Comparison of ENCODE assay signal across 14 cellular contexts in the genomic region with DNA sequence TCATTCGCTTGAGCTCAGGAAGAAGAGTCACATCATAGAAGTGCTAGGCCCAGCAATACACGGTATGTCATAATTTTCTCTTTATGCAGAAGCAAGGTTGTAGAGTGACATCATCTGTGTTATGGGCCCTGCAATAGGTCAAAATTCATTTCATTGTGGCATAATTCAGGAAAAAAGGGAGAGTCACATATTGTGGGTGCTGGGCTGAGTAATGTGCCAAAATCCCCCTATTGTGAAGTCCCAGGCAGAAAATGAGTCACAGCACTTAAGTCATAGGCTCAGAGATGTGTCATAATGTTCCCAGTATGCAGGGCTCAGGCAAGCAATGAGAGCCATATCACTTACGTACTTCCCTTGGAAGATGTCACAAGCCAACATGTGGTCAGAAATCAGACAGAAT.
DNase-seq lines count a peak whose midpoint lies in the region; ATAC-seq lines count a peak whose summit lies in the region.
"Had no signal": no experiment of that assay in that cellular context is flagged by ENCODE, and none has a peak within 500 bp of the region (broad histone marks: within the 10 kb centered on the region; RNA-seq: fewer than 3 reads in every experiment).

No MANE protein-coding gene starts in this region.

- peak; percentile 9 to 14 for DNase-seq in activated CD4-positive, alpha-beta T cell treated with anti-CD3 and anti-CD28 coated beads, Interleukin-2, amount 50 U/mL, for 48 hours
- no peak for DNase-seq in activated CD4-positive, alpha-beta T cell treated with anti-CD3 and anti-CD28 coated beads for 1 hour
- DNase-seq in activated T-helper 1 cell treated with anti-CD3 and anti-CD28 coated beads, Interleukin-12 subunit alpha, Interleukin-12 subunit beta, Interleukin-2, Interleukin-4 antibody, amounts not matched to agents 30 ng/mL and 10 ng/mL and 1 ng/mL, durations not matched to agents 14 hours and 24 hours and 36 hours (ENCODE audit: low spot score) = peak; percentile 0
- peak; percentile 42 for DNase-seq in stimulated activated CD4-positive, alpha-beta T cell treated with anti-CD3 and anti-CD28 coated beads, Interleukin-1b, Interleukin-23, amount 100 ng/mL, for 48 hours
- DNase-seq in kidney glomerular epithelial cell (lab: John Stamatoyannopoulos, UW) = no peak
- DNase-seq: activated T-cell treated with anti-CD3 and anti-CD28 coated beads, Interleukin-2, amount 50 U/mL, for 4 hours; body of pancreas; Caco-2; MV-4-11; thyroid gland; WERI-Rb-1 had no signal

- no peaks in the 10 kb centered on the region for H3K36me3 Mint-ChIP-seq in activated T-helper 1 cell treated with anti-CD3 and anti-CD28 coated beads, Interleukin-12 subunit alpha, Interleukin-12 subunit beta, Interleukin-2, Interleukin-4 antibody, amounts not matched to agents 30 ng/mL and 10 ng/mL and 1 ng/mL, durations not matched to agents 14 hours and 24 hours and 36 hours (ENCODE audit: low read depth)

- peaks cover 9% of the 10 kb centered on the region for H3K9me3 Mint-ChIP-seq in activated T-helper 1 cell treated with anti-CD3 and anti-CD28 coated beads, Interleukin-12 subunit alpha, Interleukin-12 subunit beta, Interleukin-2, Interleukin-4 antibody, amounts not matched to agents 30 ng/mL and 10 ng/mL and 1 ng/mL, durations not matched to agents 14 hours and 24 hours and 36 hours

- peak overlapping the region; percentile 28 for H3K27ac Mint-ChIP-seq in activated T-helper 1 cell treated with anti-CD3 and anti-CD28 coated beads, Interleukin-12 subunit alpha, Interleukin-12 subunit beta, Interleukin-2, Interleukin-4 antibody, amounts not matched to agents 30 ng/mL and 10 ng/mL and 1 ng/mL, durations not matched to agents 14 hours and 24 hours and 36 hours

- H3K27me3 Mint-ChIP-seq in activated T-helper 1 cell treated with anti-CD3 and anti-CD28 coated beads, Interleukin-12 subunit alpha, Interleukin-12 subunit beta, Interleukin-2, Interleukin-4 antibody, amounts not matched to agents 30 ng/mL and 10 ng/mL and 1 ng/mL, durations not matched to agents 14 hours and 24 hours and 36 hours (ENCODE audit: insufficient read depth) = no peaks in the 10 kb centered on the region

- ATAC-seq in HG02759 (IDR thresholded peaks at IDR 0.05; ENCODE audit: unreplicated experiment) (peak; percentile 84), HG03175 (IDR thresholded peaks at IDR 0.05; ENCODE audit: unreplicated experiment) (no peak), HG02970 (IDR thresholded peaks at IDR 0.05; ENCODE audit: low FRiP score, unreplicated experiment) (no peak)
- ATAC-seq: body of pancreas had no signal

- H3K4me3 Mint-ChIP-seq in activated T-helper 1 cell treated with anti-CD3 and anti-CD28 coated beads, Interleukin-12 subunit alpha, Interleukin-12 subunit beta, Interleukin-2, Interleukin-4 antibody, amounts not matched to agents 30 ng/mL and 10 ng/mL and 1 ng/mL, durations not matched to agents 14 hours and 24 hours and 36 hours = no peak overlapping the region
- H3K4me3 Mint-ChIP-seq: activated T-cell treated with anti-CD3 and anti-CD28 coated beads, Interleukin-2, amount 50 U/mL, for 4 hours had no signal

- intact Hi-C loops in activated T-helper 1 cell treated with anti-CD3 and anti-CD28 coated beads, Interleukin-12 subunit alpha, Interleukin-12 subunit beta, Interleukin-2, Interleukin-4 antibody, amounts not matched to agents 30 ng/mL and 10 ng/mL and 1 ng/mL, durations not matched to agents 14 hours and 24 hours and 36 hours (cut with micrococcal nuclease) = no loop called here

- peaks cover 8% of the 10 kb centered on the region for H3K4me1 Mint-ChIP-seq in activated T-helper 1 cell treated with anti-CD3 and anti-CD28 coated beads, Interleukin-12 subunit alpha, Interleukin-12 subunit beta, Interleukin-2, Interleukin-4 antibody, amounts not matched to agents 30 ng/mL and 10 ng/mL and 1 ng/mL, durations not matched to agents 14 hours and 24 hours and 36 hours (ENCODE audit: low read depth)

Comparison
In these comparisons a context has a peak if more than half of its experiments do, and no peak if none do; other contexts are left out.
1. DNase-seq: peak in activated CD4-positive, alpha-beta T cell treated with anti-CD3 and anti-CD28 coated beads, Interleukin-2, amount 50 U/mL, for 48 hours (2 of 2), activated T-helper 1 cell treated with anti-CD3 and anti-CD28 coated beads, Interleukin-12 subunit alpha, Interleukin-12 subunit beta, Interleukin-2, Interleukin-4 antibody, amounts not matched to agents 30 ng/mL and 10 ng/mL and 1 ng/mL, durations not matched to agents 14 hours and 24 hours and 36 hours (single experiment) and stimulated activated CD4-positive, alpha-beta T cell treated with anti-CD3 and anti-CD28 coated beads, Interleukin-1b, Interleukin-23, amount 100 ng/mL, for 48 hours (single experiment); none in activated CD4-positive, alpha-beta T cell treated with anti-CD3 and anti-CD28 coated beads for 1 hour (single experiment) and kidney glomerular epithelial cell (single experiment).